In the genomic region with DNA sequence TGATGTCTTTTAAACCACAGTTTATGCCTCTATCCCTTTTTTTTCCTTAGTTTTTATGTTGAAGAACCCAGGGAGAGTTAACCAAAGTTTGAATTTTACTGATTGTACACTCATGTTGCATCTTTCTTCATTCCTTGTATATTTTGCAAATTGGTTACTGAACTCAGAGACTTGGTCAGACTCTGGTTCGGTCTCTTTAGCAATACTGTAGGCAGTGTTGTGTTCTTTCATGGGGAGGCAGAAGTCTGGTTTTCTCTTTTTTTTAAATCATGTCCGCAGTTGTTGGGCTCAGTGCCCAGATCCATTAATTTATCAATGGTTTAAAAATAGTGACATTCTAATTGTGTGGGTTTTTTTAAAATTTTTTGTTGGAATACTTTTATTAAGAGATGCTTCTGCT, we compare ENCODE assay signal across 24 cellular contexts. TPM values are rescaled to one million over a fixed set of nuclear protein-coding genes. Genes with fewer than 3 reads are reported as not detected.
A peak's percentile ranks its signal among the peaks of the same experiment; 100 is the strongest.
DNase-seq lines count a peak whose midpoint lies in the region; ATAC-seq lines count a peak whose summit lies in the region.
"Had no signal": no experiment of that assay in that cellular context is flagged by ENCODE, and none has a peak within 500 bp of the region (broad histone marks: within the 10 kb centered on the region; RNA-seq: fewer than 3 reads in every experiment).

No MANE protein-coding gene starts in this region.

- no peak for ATAC-seq in stimulated activated naive B cell treated with anti-CD40 and anti-IgM and Interleukin-4, amounts not matched to agents 10 μg/mL and 1 μg/mL and 100 μg/mL, for 72 hours (replicated peaks)
- ATAC-seq: heart right ventricle, K562, SK-N-SH treated with all-trans-retinoic acid at 6 μM for 48 hours had no signal

- H3K4me1 Mint-ChIP-seq in activated naive CD4-positive, alpha-beta T cell treated with anti-CD3 and anti-CD28 coated beads, Interleukin-2, amount 50 U/mL, for 24 hours: peaks cover 69% of the 10 kb centered on the region
- H3K4me1 Mint-ChIP-seq in stimulated activated naive B cell treated with anti-CD40 and anti-IgM and Interleukin-4, amounts not matched to agents 10 μg/mL and 1 μg/mL and 100 μg/mL, for 72 hours: peaks cover 22 to 61% of the 10 kb centered on the region in 2 donors

- H2AFZ ChIP-seq in mesenchymal stem cell (ENCODE audit: low read depth, low read length): no peak overlapping the region

- H2BK120ac ChIP-seq in mesenchymal stem cell (ENCODE audit: low read depth, low read length): no peak overlapping the region

- H3K27ac Mint-ChIP-seq in activated naive CD4-positive, alpha-beta T cell treated with anti-CD3 and anti-CD28 coated beads, Interleukin-2, amount 50 U/mL, for 24 hours: peak overlapping the region; percentile 82
- peak overlapping the region; percentile 31 for H3K27ac Mint-ChIP-seq in stimulated activated naive B cell treated with anti-CD40 and anti-IgM and Interleukin-4, amounts not matched to agents 10 μg/mL and 1 μg/mL and 100 μg/mL, for 72 hours

- H3K36me3 ChIP-seq in mesenchymal stem cell (ENCODE audit: control insufficient read depth in 1 of 2, insufficient read depth in 2 of 2, low read depth in 1 of 2, low read length in 2 of 2): peaks cover 0 to 3% of the 10 kb centered on the region in 2 experiments
- H3K36me3 ChIP-seq: heart right ventricle, prostate gland, vagina had no signal

- H3K36me3 Mint-ChIP-seq in activated naive CD4-positive, alpha-beta T cell treated with anti-CD3 and anti-CD28 coated beads, Interleukin-2, amount 50 U/mL, for 24 hours: peaks cover 4% of the 10 kb centered on the region
- H3K36me3 Mint-ChIP-seq in stimulated activated naive B cell treated with anti-CD40 and anti-IgM and Interleukin-4, amounts not matched to agents 10 μg/mL and 1 μg/mL and 100 μg/mL, for 72 hours: peaks cover 15 to 23% of the 10 kb centered on the region in 2 donors

- no peaks in the 10 kb centered on the region for H3K27me3 Mint-ChIP-seq in activated naive CD4-positive, alpha-beta T cell treated with anti-CD3 and anti-CD28 coated beads, Interleukin-2, amount 50 U/mL, for 24 hours
- H3K27me3 Mint-ChIP-seq in stimulated activated naive B cell treated with anti-CD40 and anti-IgM and Interleukin-4, amounts not matched to agents 10 μg/mL and 1 μg/mL and 100 μg/mL, for 72 hours: no peaks in the 10 kb centered on the region

- no peak overlapping the region for H2BK12ac ChIP-seq in mesenchymal stem cell (ENCODE audit: low read length in 2 of 2)

- no peak overlapping the region for H3K27ac ChIP-seq in mesenchymal stem cell (ENCODE audit: low read length, poor library complexity, severe bottlenecking)
- H3K27ac ChIP-seq: esophagus squamous epithelium, prostate gland, vagina had no signal

- H3K14ac ChIP-seq in mesenchymal stem cell (ENCODE audit: low read length in 2 of 2): no peak overlapping the region

- no peak overlapping the region for H4K8ac ChIP-seq in mesenchymal stem cell (ENCODE audit: low read length)

- no peaks in the 10 kb centered on the region for H3K9me3 Mint-ChIP-seq in activated naive CD4-positive, alpha-beta T cell treated with anti-CD3 and anti-CD28 coated beads, Interleukin-2, amount 50 U/mL, for 24 hours
- no peaks in the 10 kb centered on the region for H3K9me3 Mint-ChIP-seq in stimulated activated naive B cell treated with anti-CD40 and anti-IgM and Interleukin-4, amounts not matched to agents 10 μg/mL and 1 μg/mL and 100 μg/mL, for 72 hours

- H3K27me3 ChIP-seq in mesenchymal stem cell (ENCODE audit: control insufficient read depth in 1 of 2, insufficient read depth in 1 of 2, low read length in 2 of 2): no peaks in the 10 kb centered on the region
- H3K27me3 ChIP-seq: esophagus squamous epithelium, heart right ventricle, vagina had no signal

- peaks cover 5% of the 10 kb centered on the region for H3K4me1 ChIP-seq in mesenchymal stem cell (ENCODE audit: control insufficient read depth, insufficient read depth, low read depth, low read length)
- H3K4me1 ChIP-seq: prostate gland had no signal

- no peak for DNase-seq in activated naive CD4-positive, alpha-beta T cell treated with anti-CD3 and anti-CD28 coated beads, Interleukin-2, amount 50 U/mL, for 16 hours
- DNase-seq in amniotic epithelial cell (ENCODE audit: low read depth) (peak; percentile 18), mesenchymal stem cell (no peak), RPMI8226 (no peak), DMS 273 (lab: John Stamatoyannopoulos, UW; ENCODE audit: unreplicated experiment) (no peak), NCI-H187 treated with DMSO at 0.1 percent for 48 hours (lab: John Stamatoyannopoulos, UW) (no peak)
- DNase-seq in stimulated activated naive B cell treated with anti-CD40 and anti-IgM and Interleukin-4, amounts not matched to agents 10 μg/mL and 1 μg/mL and 100 μg/mL, for 72 hours: no peak
- DNase-seq: activated CD4-positive, alpha-beta T cell treated with anti-CD3 and anti-CD28 coated beads for 48 hours; amygdala; C1 segment of cervical spinal cord; effector CD8-positive, alpha-beta T cell; esophagus squamous epithelium; heart right ventricle; NCI-H2029; NCI-H345; NK-92 treated with Interleukin-12 subunit alpha and Interleukin-12 subunit beta, amount 100 ng/mL, for 24 hours; small intestine; stimulated activated CD4-positive, alpha-beta T cell treated with anti-CD3 and anti-CD28 coated beads, Interleukin-4, amount 100 ng/mL, for 1 hour had no signal

- no peak overlapping the region for H3K4me3 ChIP-seq in mesenchymal stem cell (ENCODE audit: insufficient read depth in 1 of 2, low read depth in 1 of 2, low read length in 2 of 2)
- H3K4me3 ChIP-seq: esophagus squamous epithelium, heart right ventricle, K562, lung, prostate gland, vagina had no signal

- H3K4me2 ChIP-seq in mesenchymal stem cell (ENCODE audit: low read length, poor library complexity, severe bottlenecking): no peak overlapping the region

- H2AK5ac ChIP-seq in mesenchymal stem cell (ENCODE audit: low read length, severe bottlenecking): no peak overlapping the region

- no peak overlapping the region for H3K4ac ChIP-seq in mesenchymal stem cell (ENCODE audit: low read depth in 1 of 2, low read length in 2 of 2)

- H3K9ac ChIP-seq in mesenchymal stem cell (ENCODE audit: low read length): peak overlapping the region; percentile 8

- H3K23ac ChIP-seq in mesenchymal stem cell (ENCODE audit: low read length in 2 of 2): no peak overlapping the region

- WGBS in mesenchymal stem cell: 99% methylated on average over 2 of the region's 2 CpGs

- no peak overlapping the region for H2BK15ac ChIP-seq in mesenchymal stem cell (ENCODE audit: low read depth, poor library complexity, severe bottlenecking)

- no peak overlapping the region for H3K18ac ChIP-seq in mesenchymal stem cell (ENCODE audit: low read depth in 1 of 2, low read length in 2 of 2)

- no peaks in the 10 kb centered on the region for H3K9me3 ChIP-seq in mesenchymal stem cell (ENCODE audit: control insufficient read depth, low read length)
- H3K9me3 ChIP-seq: esophagus squamous epithelium, heart right ventricle, prostate gland, vagina had no signal

- H3K79me1 ChIP-seq in mesenchymal stem cell (replicated peaks; ENCODE audit: low read length, poor library complexity, severe bottlenecking): no peaks in the 10 kb centered on the region

- H2BK5ac ChIP-seq in mesenchymal stem cell (ENCODE audit: low read depth, low read length, poor library complexity, severe bottlenecking): no peak overlapping the region

- H4K91ac ChIP-seq in mesenchymal stem cell (ENCODE audit: low read length): no peak overlapping the region

- no peak overlapping the region for H3K4me3 Mint-ChIP-seq in activated naive CD4-positive, alpha-beta T cell treated with anti-CD3 and anti-CD28 coated beads, Interleukin-2, amount 50 U/mL, for 24 hours
- H3K4me3 Mint-ChIP-seq in stimulated activated naive B cell treated with anti-CD40 and anti-IgM and Interleukin-4, amounts not matched to agents 10 μg/mL and 1 μg/mL and 100 μg/mL, for 72 hours: no peak overlapping the region

RNA-seq across cellular contexts. Expression of a gene that starts 23.4 kb away (rescaled TPM):
- polyA plus RNA-seq in mesenchymal stem cell (2013, experiment 1 of 2): 69.2 TPM
- 69.5 TPM for polyA plus RNA-seq in mesenchymal stem cell (2013, experiment 2 of 2)

RNA-seq across cellular contexts. Expression of a gene that starts 45.0 kb away (rescaled TPM):
- polyA plus RNA-seq in mesenchymal stem cell (2013, experiment 1 of 2): not detected
- not detected for polyA plus RNA-seq in mesenchymal stem cell (2013, experiment 2 of 2)
